14 cellular contexts compared by ENCODE assay signal in genomic region chr16:3797904-3798811, GRCh38.
DNase-seq lines count a peak whose midpoint lies in the region; ATAC-seq and TF ChIP-seq lines count a peak whose summit lies in the region.
"Had no signal": no experiment of that assay in that cellular context is flagged by ENCODE, and none has a peak within 500 bp of the region (broad histone marks: within the 10 kb centered on the region; RNA-seq: fewer than 3 reads in every experiment).

No MANE protein-coding gene starts in this region.

- no peak for TF ChIP-seq CTCF in neutrophil (IDR thresholded peaks at IDR 0.05)

- H3K9me3 ChIP-seq in neutrophil: no peaks in the 10 kb centered on the region
- H3K9me3 ChIP-seq: esophagus squamous epithelium had no signal

- peaks cover 3% of the 10 kb centered on the region for H3K36me3 ChIP-seq in neutrophil

- H3K4me1 ChIP-seq in neutrophil (ENCODE audit: control insufficient read depth in 1 of 2, insufficient read depth in 1 of 2, low read depth in 1 of 2, low read length in 1 of 2): peaks cover 33 to 47% of the 10 kb centered on the region in 2 experiments

- peak; percentile 63 for DNase-seq in activated CD4-positive, alpha-beta T cell treated with anti-CD3 and anti-CD28 coated beads, Interleukin-2, amount 10 ng/mL, durations not matched to agents 24 days and 14 days
- no peak for DNase-seq in activated CD4-positive, alpha-beta T cell treated with anti-CD3 and anti-CD28 coated beads for 1 hour
- no peak for DNase-seq in activated CD8-positive, alpha-beta T cell treated with anti-CD3 and anti-CD28 coated beads, Interleukin-2, amount 10 ng/mL, durations not matched to agents 7 days and 5 days
- DNase-seq in cerebellar nuclear complex (lab: John Stamatoyannopoulos, UW) (no peak), SKM-1 treated with dmso at 0.1 percent for 144 hours (lab: John Stamatoyannopoulos, UW; ENCODE audit: unreplicated experiment) (no peak)
- DNase-seq: ACHN, esophagus squamous epithelium, GF-D8, kidney, NCI-H1105, PC-9 had no signal

- ATAC-seq in HG02610 (IDR thresholded peaks at IDR 0.05; ENCODE audit: unreplicated experiment) (peak; percentile 48), GM21360 (IDR thresholded peaks at IDR 0.05; ENCODE audit: unreplicated experiment) (no peak)
- ATAC-seq in activated CD8-positive, alpha-beta T cell treated with anti-CD3 and anti-CD28 coated beads, Interleukin-2, amount 10 ng/mL, durations not matched to agents 7 days and 5 days: peak; percentile 54

- peak overlapping the region; percentile 62 for H3K4me3 Mint-ChIP-seq in activated CD4-positive, alpha-beta T cell treated with anti-CD3 and anti-CD28 coated beads, Interleukin-2, amount 10 ng/mL, durations not matched to agents 24 days and 14 days
- peak overlapping the region; percentile 42 for H3K4me3 Mint-ChIP-seq in activated CD8-positive, alpha-beta T cell treated with anti-CD3 and anti-CD28 coated beads, Interleukin-2, amount 10 ng/mL, durations not matched to agents 7 days and 5 days

- CTCF ChIA-PET in activated CD8-positive, alpha-beta T cell treated with anti-CD3 and anti-CD28 coated beads, Interleukin-2, amount 10 ng/mL, durations not matched to agents 7 days and 5 days (lab: Charles Lee): no interaction called here

- no peaks in the 10 kb centered on the region for H3K27me3 ChIP-seq in neutrophil
- H3K27me3 ChIP-seq: esophagus squamous epithelium had no signal

- H3K36me3 Mint-ChIP-seq in activated CD4-positive, alpha-beta T cell treated with anti-CD3 and anti-CD28 coated beads, Interleukin-2, amount 10 ng/mL, durations not matched to agents 24 days and 14 days (ENCODE audit: low read depth): peaks cover 21% of the 10 kb centered on the region
- H3K36me3 Mint-ChIP-seq in activated CD8-positive, alpha-beta T cell treated with anti-CD3 and anti-CD28 coated beads, Interleukin-2, amount 10 ng/mL, durations not matched to agents 7 days and 5 days (ENCODE audit: low read depth): peaks cover 27% of the 10 kb centered on the region

- H3K27ac ChIP-seq in neutrophil: peak overlapping the region; percentile 57
- H3K27ac ChIP-seq: esophagus squamous epithelium, PC-9 had no signal

- POLR2A ChIA-PET in activated CD8-positive, alpha-beta T cell treated with anti-CD3 and anti-CD28 coated beads, Interleukin-2, amount 10 ng/mL, durations not matched to agents 7 days and 5 days (lab: Charles Lee): no interaction called here

- H3K9me3 Mint-ChIP-seq in activated CD4-positive, alpha-beta T cell treated with anti-CD3 and anti-CD28 coated beads, Interleukin-2, amount 10 ng/mL, durations not matched to agents 24 days and 14 days: no peaks in the 10 kb centered on the region
- H3K9me3 Mint-ChIP-seq in activated CD8-positive, alpha-beta T cell treated with anti-CD3 and anti-CD28 coated beads, Interleukin-2, amount 10 ng/mL, durations not matched to agents 7 days and 5 days (ENCODE audit: insufficient read depth): no peaks in the 10 kb centered on the region

- H3K27ac Mint-ChIP-seq in activated CD4-positive, alpha-beta T cell treated with anti-CD3 and anti-CD28 coated beads, Interleukin-2, amount 10 ng/mL, durations not matched to agents 24 days and 14 days: no peak overlapping the region
- H3K27ac Mint-ChIP-seq in activated CD8-positive, alpha-beta T cell treated with anti-CD3 and anti-CD28 coated beads, Interleukin-2, amount 10 ng/mL, durations not matched to agents 7 days and 5 days: peak overlapping the region; percentile 70

- no peak overlapping the region for H3K4me3 ChIP-seq in neutrophil (ENCODE audit: low read depth in 1 of 2, low read length in 1 of 2)
- H3K4me3 ChIP-seq: esophagus squamous epithelium, PC-9 had no signal

- intact Hi-C loops in activated CD4-positive, alpha-beta T cell treated with anti-CD3 and anti-CD28 coated beads, Interleukin-2, amount 10 ng/mL, durations not matched to agents 24 days and 14 days (cut with micrococcal nuclease): loop anchor here (1.0 kb wide), 1 partner anchor 9 kb away; no protein-coding TSS in a partner anchor

- H3K27me3 Mint-ChIP-seq in activated CD4-positive, alpha-beta T cell treated with anti-CD3 and anti-CD28 coated beads, Interleukin-2, amount 10 ng/mL, durations not matched to agents 24 days and 14 days: peaks cover 2% of the 10 kb centered on the region
- no peaks in the 10 kb centered on the region for H3K27me3 Mint-ChIP-seq in activated CD8-positive, alpha-beta T cell treated with anti-CD3 and anti-CD28 coated beads, Interleukin-2, amount 10 ng/mL, durations not matched to agents 7 days and 5 days (ENCODE audit: low read depth)

- peaks cover 43% of the 10 kb centered on the region for H3K4me1 Mint-ChIP-seq in activated CD4-positive, alpha-beta T cell treated with anti-CD3 and anti-CD28 coated beads, Interleukin-2, amount 10 ng/mL, durations not matched to agents 24 days and 14 days
- H3K4me1 Mint-ChIP-seq in activated CD8-positive, alpha-beta T cell treated with anti-CD3 and anti-CD28 coated beads, Interleukin-2, amount 10 ng/mL, durations not matched to agents 7 days and 5 days (ENCODE audit: low read depth): peaks cover 56% of the 10 kb centered on the region
